Comparison of ENCODE assay signal across 21 cellular contexts in genomic region chr9:108086624-108087023, GRCh38.
"Had no signal": no experiment of that assay in that cellular context is flagged by ENCODE, and none has a peak within 500 bp of the region (broad histone marks: within the 10 kb centered on the region; RNA-seq: fewer than 3 reads in every experiment).

No MANE protein-coding gene starts in this region.

- H3K4me1 ChIP-seq: SJSA1 had no signal

- H3K27ac ChIP-seq: KMS-11, SJSA1, SK-N-MC had no signal

- H3K27me3 ChIP-seq: SJSA1 had no signal

- H3K4me3 ChIP-seq: SJSA1, SK-N-MC had no signal

- H3K9me3 ChIP-seq: SJSA1 had no signal

- H3K4me2 ChIP-seq: KMS-11 had no signal

- DNase-seq: IMR-90, Kasumi-1, MM.1S, NCI-H1092 treated with DMSO at 0.1 percent for 48 hours, NCI-H1436, NCI-H187, NCI-H2029, NCI-H2081 treated with DMSO at 0.1 percent for 48 hours, NCI-H2171, NCI-H226, NCI-H446, NCI-H510A, NCI-H524 treated with DMSO at 0.1 percent for 48 hours, NCI-H69, NCI-H774, Right ventricle myocardium superior, RPMI8226, SIG-M5 had no signal

- H3K36me3 ChIP-seq: SJSA1 had no signal
